8 cellular contexts compared by ENCODE assay signal in genomic region chr2:223944166-223944703, GRCh38. TPM values are rescaled to one million over a fixed set of nuclear protein-coding genes. Genes with fewer than 3 reads are reported as not detected.
A peak's percentile ranks its signal among the peaks of the same experiment; 100 is the strongest.
DNase-seq lines count a peak whose midpoint lies in the region; ATAC-seq and TF ChIP-seq lines count a peak whose summit lies in the region.

No MANE protein-coding gene starts in this region.

- WGBS in adipose tissue, 3 donors = 0 to 1% (median 0%) methylated on average over 46 of the region's 46 CpGs

- peaks cover 5% of the 10 kb centered on the region for H3K9me3 Mint-ChIP-seq in activated CD4-positive, alpha-beta T cell treated with anti-CD3 and anti-CD28 coated beads for 36 hours (ENCODE audit: low read depth)

- peaks cover 62% of the 10 kb centered on the region for H3K4me1 Mint-ChIP-seq in activated CD4-positive, alpha-beta T cell treated with anti-CD3 and anti-CD28 coated beads for 36 hours

- ATAC-seq in activated CD4-positive, alpha-beta T cell treated with anti-CD3 and anti-CD28 coated beads for 36 hours = no peak
- peak; percentile 73 for ATAC-seq in left ventricle myocardium superior

- CTCF ChIA-PET in activated CD4-positive, alpha-beta T cell treated with anti-CD3 and anti-CD28 coated beads for 36 hours (lab: Charles Lee) = interaction anchor here (1.3 to 1.9 kb wide), 2 partner anchors 11 to 26 kb away, joined by 5 to 6 read pairs; no protein-coding TSS in a partner anchor

- TF ChIP-seq CTCF in NB4 (IDR thresholded peaks at IDR 0.05; ENCODE audit: low read depth, low read length) = no peak

- peaks cover 29% of the 10 kb centered on the region for H3K36me3 Mint-ChIP-seq in activated CD4-positive, alpha-beta T cell treated with anti-CD3 and anti-CD28 coated beads for 36 hours (ENCODE audit: low read depth)

- peak; percentile 58 for DNase-seq in activated CD4-positive, alpha-beta T cell treated with anti-CD3 and anti-CD28 coated beads for 36 hours
- no peak for DNase-seq in activated CD4-positive, alpha-beta T cell treated with anti-CD3 and anti-CD28 coated beads for 1 hour
- DNase-seq in NB4 (ENCODE audit: low read depth) (peak; percentile 48), left ventricle myocardium superior (peak; percentile 54), posterior vena cava (ENCODE audit: low spot score) (peak; percentile 87), foreskin melanocyte (no peak), NCI-H1092 (lab: John Stamatoyannopoulos, UW) (no peak)

- H3K4me3 ChIP-seq in NB4 (ENCODE audit: low read depth, low read length) = peak overlapping the region; percentile 67

- peaks cover 1% of the 10 kb centered on the region for H3K27me3 Mint-ChIP-seq in activated CD4-positive, alpha-beta T cell treated with anti-CD3 and anti-CD28 coated beads for 36 hours

- H3K27ac Mint-ChIP-seq in activated CD4-positive, alpha-beta T cell treated with anti-CD3 and anti-CD28 coated beads for 36 hours = peak overlapping the region; percentile 90

- peak overlapping the region; percentile 90 for H3K4me3 Mint-ChIP-seq in activated CD4-positive, alpha-beta T cell treated with anti-CD3 and anti-CD28 coated beads for 36 hours

- peak overlapping the region; percentile 21 for H3K27ac ChIP-seq in adipose tissue (ENCODE audit: low read depth, low read length)

- POLR2A ChIA-PET in activated CD4-positive, alpha-beta T cell treated with anti-CD3 and anti-CD28 coated beads for 36 hours (lab: Charles Lee) = no interaction called here

- TF ChIP-seq POLR2A in NB4 (IDR thresholded peaks at IDR 0.05; ENCODE audit: extremely low read depth, insufficient read length) = no peak

- intact Hi-C loops in activated CD4-positive, alpha-beta T cell treated with anti-CD3 and anti-CD28 coated beads for 36 hours (cut with DNase I, micrococcal nuclease) = loop anchor here (2.0 to 10.0 kb wide), 5 partner anchors 249 to 1082 kb away; partner anchors contain the start of genes ACSL3 (in 1 of the 2) and CUL3 (in 1 of the 2)
- intact Hi-C loops in left ventricle myocardium superior (cut with micrococcal nuclease) (no loop called here), posterior vena cava (cut with DNase I) (no loop called here)

RNA-seq across cellular contexts. Expression of gene WDFY1, which starts 0.9 kb away (rescaled TPM):
- 10 to 100 TPM; 33.6 to 37.5 TPM for total RNA-seq in activated CD4-positive, alpha-beta T cell treated with anti-CD3 and anti-CD28 coated beads for 36 hours
- 10 to 100 TPM; 10.4 to 19.1 (median 15.7) TPM for polyA plus RNA-seq in adipose tissue
- total RNA-seq in left ventricle myocardium superior = 12.4 TPM
- 10 to 100 TPM; 43.3 to 44.1 TPM for total RNA-seq in posterior vena cava

RNA-seq across cellular contexts. Expression of gene MRPL44, which starts 13.0 kb away (rescaled TPM):
- 10 to 100 TPM; 37.5 to 39.7 TPM for total RNA-seq in activated CD4-positive, alpha-beta T cell treated with anti-CD3 and anti-CD28 coated beads for 36 hours
- 10 to 100 TPM; 14.3 to 24.6 (median 20.2) TPM for polyA plus RNA-seq in adipose tissue
- total RNA-seq in left ventricle myocardium superior (40.0 TPM), posterior vena cava (10 to 100 TPM; 10.4 to 12.2 TPM)

Comparison
In these comparisons a context has a peak if more than half of its experiments do, and no peak if none do; other contexts are left out.
1. DNase-seq: peak in activated CD4-positive, alpha-beta T cell treated with anti-CD3 and anti-CD28 coated beads for 36 hours (single experiment), NB4 (single experiment), left ventricle myocardium superior (single experiment) and posterior vena cava (single experiment); none in activated CD4-positive, alpha-beta T cell treated with anti-CD3 and anti-CD28 coated beads for 1 hour (single experiment), foreskin melanocyte (single experiment) and NCI-H1092 (single experiment).
2. intact Hi-C loops: an anchor here in activated CD4-positive, alpha-beta T cell treated with anti-CD3 and anti-CD28 coated beads for 36 hours (2.0 to 10.0 kb wide); none called in left ventricle myocardium superior and posterior vena cava.